In the genomic region with DNA sequence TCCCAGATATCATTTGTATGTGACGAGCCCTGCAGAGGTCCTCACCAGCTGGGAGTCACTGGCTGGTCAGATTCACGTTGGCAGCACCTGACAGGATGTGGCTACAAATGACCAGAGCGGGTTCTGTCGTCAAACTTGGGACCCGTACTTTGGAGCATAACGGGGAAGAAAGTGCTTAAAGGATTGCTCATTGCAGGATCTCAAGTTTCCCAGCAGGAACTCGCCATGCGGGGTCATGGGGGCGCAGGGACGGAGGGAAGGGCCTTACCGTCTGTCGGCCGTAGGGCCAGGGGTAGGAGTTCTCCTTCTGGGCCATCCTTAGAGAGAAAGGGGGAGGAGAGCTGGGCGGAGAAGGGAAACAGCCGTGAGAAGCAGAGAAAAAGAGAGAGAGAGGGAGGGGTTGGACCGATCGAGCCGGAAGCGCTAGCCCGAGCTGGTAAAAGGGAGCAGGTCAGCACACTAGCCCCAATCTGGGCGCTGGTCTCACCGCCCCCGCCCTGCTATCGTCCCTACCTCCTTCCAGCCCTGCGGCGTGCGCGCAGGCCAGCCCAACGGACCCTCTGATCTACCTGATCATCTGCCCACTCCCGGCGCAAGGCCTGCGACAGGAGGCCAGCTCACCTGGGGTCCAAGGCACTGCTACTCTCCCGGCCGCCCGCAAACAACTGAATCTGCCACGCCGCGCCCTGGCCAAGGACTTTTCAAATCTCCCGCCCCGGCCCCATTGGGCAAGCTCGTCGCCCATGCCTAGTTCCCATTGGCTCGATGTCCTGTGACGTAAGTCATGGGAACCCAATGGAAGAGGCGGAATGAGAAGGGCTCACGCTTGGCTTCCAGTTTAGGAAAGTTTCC, we compare ENCODE assay signal across 1 cellular context.
TF ChIP-seq lines count a peak whose summit lies in the region.

A gene (minus strand): TSS at position 667 of the 852 bp plus-strand sequence. CDS start 351 bp downstream, at position 316.

TF ChIP-seq in HepG2, 621 proteins besides CTCF, POLR2A, EP300 and RAD21 (continues in another document):
- TF ChIP-seq YY1 (IDR thresholded peaks at IDR 0.05; ENCODE audit: insufficient read depth, insufficient replicate concordance, low read depth, low read length) = peak; percentile 14
- no peak for TF ChIP-seq KLF13 (CRISPR knock-in tag; IDR thresholded peaks at IDR 0.05)
- TF ChIP-seq ZNF777 (CRISPR knock-in tag; IDR thresholded peaks at IDR 0.05) = peak; percentile 58; the same call in 1 of the 2 replicates
- no peak for TF ChIP-seq ELF4 (CRISPR knock-in tag; IDR thresholded peaks at IDR 0.05; ENCODE audit: borderline replicate concordance)
- TF ChIP-seq, protein P1, sequence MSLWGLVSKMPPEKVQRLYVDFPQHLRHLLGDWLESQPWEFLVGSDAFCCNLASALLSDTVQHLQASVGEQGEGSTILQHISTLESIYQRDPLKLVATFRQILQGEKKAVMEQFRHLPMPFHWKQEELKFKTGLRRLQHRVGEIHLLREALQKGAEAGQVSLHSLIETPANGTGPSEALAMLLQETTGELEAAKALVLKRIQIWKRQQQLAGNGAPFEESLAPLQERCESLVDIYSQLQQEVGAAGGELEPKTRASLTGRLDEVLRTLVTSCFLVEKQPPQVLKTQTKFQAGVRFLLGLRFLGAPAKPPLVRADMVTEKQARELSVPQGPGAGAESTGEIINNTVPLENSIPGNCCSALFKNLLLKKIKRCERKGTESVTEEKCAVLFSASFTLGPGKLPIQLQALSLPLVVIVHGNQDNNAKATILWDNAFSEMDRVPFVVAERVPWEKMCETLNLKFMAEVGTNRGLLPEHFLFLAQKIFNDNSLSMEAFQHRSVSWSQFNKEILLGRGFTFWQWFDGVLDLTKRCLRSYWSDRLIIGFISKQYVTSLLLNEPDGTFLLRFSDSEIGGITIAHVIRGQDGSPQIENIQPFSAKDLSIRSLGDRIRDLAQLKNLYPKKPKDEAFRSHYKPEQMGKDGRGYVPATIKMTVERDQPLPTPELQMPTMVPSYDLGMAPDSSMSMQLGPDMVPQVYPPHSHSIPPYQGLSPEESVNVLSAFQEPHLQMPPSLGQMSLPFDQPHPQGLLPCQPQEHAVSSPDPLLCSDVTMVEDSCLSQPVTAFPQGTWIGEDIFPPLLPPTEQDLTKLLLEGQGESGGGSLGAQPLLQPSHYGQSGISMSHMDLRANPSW (CRISPR knock-in tag; IDR thresholded peaks at IDR 0.05; ENCODE audit: borderline replicate concordance) = no peak
- TF ChIP-seq, protein P2, sequence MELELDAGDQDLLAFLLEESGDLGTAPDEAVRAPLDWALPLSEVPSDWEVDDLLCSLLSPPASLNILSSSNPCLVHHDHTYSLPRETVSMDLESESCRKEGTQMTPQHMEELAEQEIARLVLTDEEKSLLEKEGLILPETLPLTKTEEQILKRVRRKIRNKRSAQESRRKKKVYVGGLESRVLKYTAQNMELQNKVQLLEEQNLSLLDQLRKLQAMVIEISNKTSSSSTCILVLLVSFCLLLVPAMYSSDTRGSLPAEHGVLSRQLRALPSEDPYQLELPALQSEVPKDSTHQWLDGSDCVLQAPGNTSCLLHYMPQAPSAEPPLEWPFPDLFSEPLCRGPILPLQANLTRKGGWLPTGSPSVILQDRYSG (CRISPR knock-in tag; IDR thresholded peaks at IDR 0.05) = no peak
- no peak for TF ChIP-seq ZMYM3 (CRISPR knock-in tag; IDR thresholded peaks at IDR 0.05)
- peak; percentile 25; the same call in 1 of the 2 replicates for TF ChIP-seq ZBTB7B (CRISPR knock-in tag; IDR thresholded peaks at IDR 0.05)
- no peak for TF ChIP-seq ZNF33A (CRISPR knock-in tag; IDR thresholded peaks at IDR 0.05; ENCODE audit: borderline replicate concordance)
- no peak for TF ChIP-seq FOXJ3 (CRISPR knock-in tag; IDR thresholded peaks at IDR 0.05; ENCODE audit: borderline replicate concordance)
- TF ChIP-seq, protein P3, sequence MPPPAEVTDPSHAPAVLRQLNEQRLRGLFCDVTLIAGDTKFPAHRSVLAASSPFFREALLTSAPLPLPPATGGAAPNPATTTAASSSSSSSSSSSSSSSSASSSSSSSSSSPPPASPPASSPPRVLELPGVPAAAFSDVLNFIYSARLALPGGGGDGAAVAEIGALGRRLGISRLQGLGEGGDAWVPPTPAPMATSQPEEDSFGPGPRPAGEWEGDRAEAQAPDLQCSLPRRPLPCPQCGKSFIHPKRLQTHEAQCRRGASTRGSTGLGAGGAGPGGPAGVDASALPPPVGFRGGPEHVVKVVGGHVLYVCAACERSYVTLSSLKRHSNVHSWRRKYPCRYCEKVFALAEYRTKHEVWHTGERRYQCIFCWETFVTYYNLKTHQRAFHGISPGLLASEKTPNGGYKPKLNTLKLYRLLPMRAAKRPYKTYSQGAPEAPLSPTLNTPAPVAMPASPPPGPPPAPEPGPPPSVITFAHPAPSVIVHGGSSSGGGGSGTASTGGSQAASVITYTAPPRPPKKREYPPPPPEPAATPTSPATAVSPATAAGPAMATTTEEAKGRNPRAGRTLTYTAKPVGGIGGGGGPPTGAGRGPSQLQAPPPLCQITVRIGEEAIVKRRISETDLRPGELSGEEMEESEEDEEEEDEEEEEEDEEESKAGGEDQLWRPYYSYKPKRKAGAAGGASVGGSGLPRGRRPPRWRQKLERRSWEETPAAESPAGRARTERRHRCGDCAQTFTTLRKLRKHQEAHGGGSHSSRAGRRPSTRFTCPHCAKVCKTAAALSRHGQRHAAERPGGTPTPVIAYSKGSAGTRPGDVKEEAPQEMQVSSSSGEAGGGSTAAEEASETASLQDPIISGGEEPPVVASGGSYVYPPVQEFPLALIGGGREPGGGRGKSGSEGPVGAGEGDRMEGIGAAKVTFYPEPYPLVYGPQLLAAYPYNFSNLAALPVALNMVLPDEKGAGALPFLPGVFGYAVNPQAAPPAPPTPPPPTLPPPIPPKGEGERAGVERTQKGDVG (CRISPR knock-in tag; IDR thresholded peaks at IDR 0.05; ENCODE audit: borderline replicate concordance) = 0 out of 2 replicates have a peak, but pooled peaks have one; percentile 37
- TF ChIP-seq ZNF768 (CRISPR knock-in tag; IDR thresholded peaks at IDR 0.05) = no peak
- TF ChIP-seq SMYD3 (CRISPR knock-in tag; IDR thresholded peaks at IDR 0.05) = peak; percentile 63; the same call in 1 of the 2 replicates
- TF ChIP-seq, protein P4, sequence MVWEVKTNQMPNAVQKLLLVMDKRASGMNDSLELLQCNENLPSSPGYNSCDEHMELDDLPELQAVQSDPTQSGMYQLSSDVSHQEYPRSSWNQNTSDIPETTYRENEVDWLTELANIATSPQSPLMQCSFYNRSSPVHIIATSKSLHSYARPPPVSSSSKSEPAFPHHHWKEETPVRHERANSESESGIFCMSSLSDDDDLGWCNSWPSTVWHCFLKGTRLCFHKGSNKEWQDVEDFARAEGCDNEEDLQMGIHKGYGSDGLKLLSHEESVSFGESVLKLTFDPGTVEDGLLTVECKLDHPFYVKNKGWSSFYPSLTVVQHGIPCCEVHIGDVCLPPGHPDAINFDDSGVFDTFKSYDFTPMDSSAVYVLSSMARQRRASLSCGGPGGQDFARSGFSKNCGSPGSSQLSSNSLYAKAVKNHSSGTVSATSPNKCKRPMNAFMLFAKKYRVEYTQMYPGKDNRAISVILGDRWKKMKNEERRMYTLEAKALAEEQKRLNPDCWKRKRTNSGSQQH (CRISPR knock-in tag; IDR thresholded peaks at IDR 0.05; ENCODE audit: low read depth) = peak; percentile 97
- no peak for TF ChIP-seq TSC22D2 (CRISPR knock-in tag; IDR thresholded peaks at IDR 0.05; ENCODE audit: borderline replicate concordance)
- TF ChIP-seq, protein P5, sequence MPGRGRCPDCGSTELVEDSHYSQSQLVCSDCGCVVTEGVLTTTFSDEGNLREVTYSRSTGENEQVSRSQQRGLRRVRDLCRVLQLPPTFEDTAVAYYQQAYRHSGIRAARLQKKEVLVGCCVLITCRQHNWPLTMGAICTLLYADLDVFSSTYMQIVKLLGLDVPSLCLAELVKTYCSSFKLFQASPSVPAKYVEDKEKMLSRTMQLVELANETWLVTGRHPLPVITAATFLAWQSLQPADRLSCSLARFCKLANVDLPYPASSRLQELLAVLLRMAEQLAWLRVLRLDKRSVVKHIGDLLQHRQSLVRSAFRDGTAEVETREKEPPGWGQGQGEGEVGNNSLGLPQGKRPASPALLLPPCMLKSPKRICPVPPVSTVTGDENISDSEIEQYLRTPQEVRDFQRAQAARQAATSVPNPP (CRISPR knock-in tag; IDR thresholded peaks at IDR 0.05) = no peak
- TF ChIP-seq, protein P6, sequence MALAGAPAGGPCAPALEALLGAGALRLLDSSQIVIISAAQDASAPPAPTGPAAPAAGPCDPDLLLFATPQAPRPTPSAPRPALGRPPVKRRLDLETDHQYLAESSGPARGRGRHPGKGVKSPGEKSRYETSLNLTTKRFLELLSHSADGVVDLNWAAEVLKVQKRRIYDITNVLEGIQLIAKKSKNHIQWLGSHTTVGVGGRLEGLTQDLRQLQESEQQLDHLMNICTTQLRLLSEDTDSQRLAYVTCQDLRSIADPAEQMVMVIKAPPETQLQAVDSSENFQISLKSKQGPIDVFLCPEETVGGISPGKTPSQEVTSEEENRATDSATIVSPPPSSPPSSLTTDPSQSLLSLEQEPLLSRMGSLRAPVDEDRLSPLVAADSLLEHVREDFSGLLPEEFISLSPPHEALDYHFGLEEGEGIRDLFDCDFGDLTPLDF (CRISPR knock-in tag; IDR thresholded peaks at IDR 0.05) = peak; percentile 98
- TF ChIP-seq ZNF432 (CRISPR knock-in tag; IDR thresholded peaks at IDR 0.05; ENCODE audit: borderline replicate concordance) = no peak
- TF ChIP-seq ZNF780A (CRISPR knock-in tag; IDR thresholded peaks at IDR 0.05) = no peak
- peak; percentile 38; the same call in 1 of the 2 replicates for TF ChIP-seq ZBTB38 (CRISPR knock-in tag; IDR thresholded peaks at IDR 0.05)
- TF ChIP-seq, protein P7, sequence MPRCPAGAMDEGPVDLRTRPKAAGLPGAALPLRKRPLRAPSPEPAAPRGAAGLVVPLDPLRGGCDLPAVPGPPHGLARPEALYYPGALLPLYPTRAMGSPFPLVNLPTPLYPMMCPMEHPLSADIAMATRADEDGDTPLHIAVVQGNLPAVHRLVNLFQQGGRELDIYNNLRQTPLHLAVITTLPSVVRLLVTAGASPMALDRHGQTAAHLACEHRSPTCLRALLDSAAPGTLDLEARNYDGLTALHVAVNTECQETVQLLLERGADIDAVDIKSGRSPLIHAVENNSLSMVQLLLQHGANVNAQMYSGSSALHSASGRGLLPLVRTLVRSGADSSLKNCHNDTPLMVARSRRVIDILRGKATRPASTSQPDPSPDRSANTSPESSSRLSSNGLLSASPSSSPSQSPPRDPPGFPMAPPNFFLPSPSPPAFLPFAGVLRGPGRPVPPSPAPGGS (CRISPR knock-in tag; IDR thresholded peaks at IDR 0.05) = no peak
- TF ChIP-seq, protein P8, sequence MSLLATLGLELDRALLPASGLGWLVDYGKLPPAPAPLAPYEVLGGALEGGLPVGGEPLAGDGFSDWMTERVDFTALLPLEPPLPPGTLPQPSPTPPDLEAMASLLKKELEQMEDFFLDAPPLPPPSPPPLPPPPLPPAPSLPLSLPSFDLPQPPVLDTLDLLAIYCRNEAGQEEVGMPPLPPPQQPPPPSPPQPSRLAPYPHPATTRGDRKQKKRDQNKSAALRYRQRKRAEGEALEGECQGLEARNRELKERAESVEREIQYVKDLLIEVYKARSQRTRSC (CRISPR knock-in tag; IDR thresholded peaks at IDR 0.05; ENCODE audit: low read depth) = 0 out of 2 replicates have a peak, but pooled peaks have one; percentile 54
- TF ChIP-seq ZNF296 (CRISPR knock-in tag; conservative IDR thresholded peaks at IDR 0.05) = peak; percentile 80; the same call in 1 of the 2 replicates
- TF ChIP-seq, protein P9, sequence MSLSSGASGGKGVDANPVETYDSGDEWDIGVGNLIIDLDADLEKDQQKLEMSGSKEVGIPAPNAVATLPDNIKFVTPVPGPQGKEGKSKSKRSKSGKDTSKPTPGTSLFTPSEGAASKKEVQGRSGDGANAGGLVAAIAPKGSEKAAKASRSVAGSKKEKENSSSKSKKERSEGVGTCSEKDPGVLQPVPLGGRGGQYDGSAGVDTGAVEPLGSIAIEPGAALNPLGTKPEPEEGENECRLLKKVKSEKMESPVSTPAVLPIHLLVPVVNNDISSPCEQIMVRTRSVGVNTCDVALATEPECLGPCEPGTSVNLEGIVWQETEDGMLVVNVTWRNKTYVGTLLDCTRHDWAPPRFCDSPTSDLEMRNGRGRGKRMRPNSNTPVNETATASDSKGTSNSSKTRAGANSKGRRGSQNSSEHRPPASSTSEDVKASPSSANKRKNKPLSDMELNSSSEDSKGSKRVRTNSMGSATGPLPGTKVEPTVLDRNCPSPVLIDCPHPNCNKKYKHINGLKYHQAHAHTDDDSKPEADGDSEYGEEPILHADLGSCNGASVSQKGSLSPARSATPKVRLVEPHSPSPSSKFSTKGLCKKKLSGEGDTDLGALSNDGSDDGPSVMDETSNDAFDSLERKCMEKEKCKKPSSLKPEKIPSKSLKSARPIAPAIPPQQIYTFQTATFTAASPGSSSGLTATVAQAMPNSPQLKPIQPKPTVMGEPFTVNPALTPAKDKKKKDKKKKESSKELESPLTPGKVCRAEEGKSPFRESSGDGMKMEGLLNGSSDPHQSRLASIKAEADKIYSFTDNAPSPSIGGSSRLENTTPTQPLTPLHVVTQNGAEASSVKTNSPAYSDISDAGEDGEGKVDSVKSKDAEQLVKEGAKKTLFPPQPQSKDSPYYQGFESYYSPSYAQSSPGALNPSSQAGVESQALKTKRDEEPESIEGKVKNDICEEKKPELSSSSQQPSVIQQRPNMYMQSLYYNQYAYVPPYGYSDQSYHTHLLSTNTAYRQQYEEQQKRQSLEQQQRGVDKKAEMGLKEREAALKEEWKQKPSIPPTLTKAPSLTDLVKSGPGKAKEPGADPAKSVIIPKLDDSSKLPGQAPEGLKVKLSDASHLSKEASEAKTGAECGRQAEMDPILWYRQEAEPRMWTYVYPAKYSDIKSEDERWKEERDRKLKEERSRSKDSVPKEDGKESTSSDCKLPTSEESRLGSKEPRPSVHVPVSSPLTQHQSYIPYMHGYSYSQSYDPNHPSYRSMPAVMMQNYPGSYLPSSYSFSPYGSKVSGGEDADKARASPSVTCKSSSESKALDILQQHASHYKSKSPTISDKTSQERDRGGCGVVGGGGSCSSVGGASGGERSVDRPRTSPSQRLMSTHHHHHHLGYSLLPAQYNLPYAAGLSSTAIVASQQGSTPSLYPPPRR (CRISPR knock-in tag; IDR thresholded peaks at IDR 0.05; ENCODE audit: borderline replicate concordance) = peak; percentile 50; the same call in 1 of the 2 replicates
- no peak for TF ChIP-seq ZNF44 (CRISPR knock-in tag; IDR thresholded peaks at IDR 0.05)
- TF ChIP-seq RXRA (CRISPR knock-in tag; IDR thresholded peaks at IDR 0.05) = 0 out of 2 replicates have a peak, but pooled peaks have one; percentile 31
- TF ChIP-seq, protein P10, sequence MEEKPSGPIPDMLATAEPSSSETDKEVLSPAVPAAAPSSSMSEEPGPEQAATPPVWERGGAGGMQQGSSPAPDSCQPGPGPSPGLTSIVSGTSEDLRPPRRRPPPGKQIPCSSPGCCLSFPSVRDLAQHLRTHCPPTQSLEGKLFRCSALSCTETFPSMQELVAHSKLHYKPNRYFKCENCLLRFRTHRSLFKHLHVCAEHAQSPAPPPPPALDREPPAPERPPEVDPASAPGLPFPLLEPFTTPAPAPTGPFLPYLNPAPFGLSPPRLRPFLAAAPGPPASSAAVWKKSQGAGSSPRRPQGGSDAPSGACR (CRISPR knock-in tag; IDR thresholded peaks at IDR 0.05) = no peak
- no peak for TF ChIP-seq TOE1 (CRISPR knock-in tag; IDR thresholded peaks at IDR 0.05)
- TF ChIP-seq ZC3H13 (CRISPR knock-in tag; IDR thresholded peaks at IDR 0.05) = peak; percentile 87
- no peak for TF ChIP-seq TCF12 (IDR thresholded peaks at IDR 0.05)
- TF ChIP-seq TCF12 (CRISPR knock-in tag; IDR thresholded peaks at IDR 0.05) = no peak
- TF ChIP-seq ETV5 (CRISPR knock-in tag; IDR thresholded peaks at IDR 0.05; ENCODE audit: borderline replicate concordance) = no peak
- peak; percentile 50 for TF ChIP-seq ZEB1 (IDR thresholded peaks at IDR 0.05; ENCODE audit: insufficient replicate concordance, low read depth)
- TF ChIP-seq ZNF737 (CRISPR knock-in tag; IDR thresholded peaks at IDR 0.05; ENCODE audit: borderline replicate concordance) = no peak
